Comparison of ENCODE assay signal across 20 cellular contexts in genomic region chr5:101393795-101394450, GRCh38.
"Had no signal": no experiment of that assay in that cellular context is flagged by ENCODE, and none has a peak within 500 bp of the region (broad histone marks: within the 10 kb centered on the region; RNA-seq: fewer than 3 reads in every experiment).

No MANE protein-coding gene starts in this region.

- H3K27me3 Mint-ChIP-seq: activated CD4-positive, alpha-beta memory T cell treated with anti-CD3 and anti-CD28 coated beads for 36 hours; activated CD8-positive, alpha-beta memory T cell treated with anti-CD3 and anti-CD28 coated beads, Interleukin-2, amount 10 ng/mL, durations not matched to agents 7 days and 5 days had no signal

- H3K36me3 Mint-ChIP-seq: activated CD4-positive, alpha-beta memory T cell treated with anti-CD3 and anti-CD28 coated beads for 36 hours; activated CD8-positive, alpha-beta memory T cell treated with anti-CD3 and anti-CD28 coated beads, Interleukin-2, amount 10 ng/mL, durations not matched to agents 7 days and 5 days; naive thymus-derived CD4-positive, alpha-beta T cell had no signal

- H3K4me1 Mint-ChIP-seq: activated CD4-positive, alpha-beta T cell treated with anti-CD3 and anti-CD28 coated beads for 36 hours; activated CD8-positive, alpha-beta memory T cell treated with anti-CD3 and anti-CD28 coated beads, Interleukin-2, amount 10 ng/mL, durations not matched to agents 7 days and 5 days; naive thymus-derived CD4-positive, alpha-beta T cell had no signal

- H3K4me3 Mint-ChIP-seq: activated CD4-positive, alpha-beta memory T cell treated with anti-CD3 and anti-CD28 coated beads for 36 hours; activated CD4-positive, alpha-beta T cell treated with anti-CD3 and anti-CD28 coated beads for 36 hours; activated CD8-positive, alpha-beta memory T cell treated with anti-CD3 and anti-CD28 coated beads, Interleukin-2, amount 10 ng/mL, durations not matched to agents 7 days and 5 days; naive thymus-derived CD4-positive, alpha-beta T cell; T-helper 17 cell had no signal

- H3K27ac Mint-ChIP-seq: activated CD4-positive, alpha-beta memory T cell treated with anti-CD3 and anti-CD28 coated beads for 36 hours; activated CD4-positive, alpha-beta T cell treated with anti-CD3 and anti-CD28 coated beads for 36 hours; activated CD8-positive, alpha-beta memory T cell treated with anti-CD3 and anti-CD28 coated beads, Interleukin-2, amount 10 ng/mL, durations not matched to agents 7 days and 5 days; activated T-helper 2 cell treated with anti-CD3 and anti-CD28 coated beads, Interferon-gamma antibody, Interleukin-2, Interleukin-4, amounts not matched to agents 10 μg/mL and 5 μg/mL and 100 μg/mL, durations not matched to agents 14 hours and 24 hours and 36 hours; naive thymus-derived CD4-positive, alpha-beta T cell; T-helper 17 cell had no signal

- H3K9me3 Mint-ChIP-seq: activated CD4-positive, alpha-beta memory T cell treated with anti-CD3 and anti-CD28 coated beads for 36 hours; activated T-helper 2 cell treated with anti-CD3 and anti-CD28 coated beads, Interferon-gamma antibody, Interleukin-2, Interleukin-4, amounts not matched to agents 10 μg/mL and 5 μg/mL and 100 μg/mL, durations not matched to agents 14 hours and 24 hours and 36 hours; naive thymus-derived CD4-positive, alpha-beta T cell had no signal

- H3K27me3 ChIP-seq: colonic mucosa, esophagus squamous epithelium, transverse colon had no signal

- DNase-seq: activated CD4-positive, alpha-beta memory T cell treated with anti-CD3 and anti-CD28 coated beads for 36 hours; activated CD4-positive, alpha-beta T cell treated with anti-CD3 and anti-CD28 coated beads for 36 hours; activated CD8-positive, alpha-beta memory T cell treated with anti-CD3 and anti-CD28 coated beads, Interleukin-2, amount 10 ng/mL, durations not matched to agents 7 days and 5 days; activated naive CD4-positive, alpha-beta T cell treated with anti-CD3 and anti-CD28 coated beads, Interleukin-2, amount 50 U/mL, for 16 hours; activated T-cell treated with anti-CD3 and anti-CD28 coated beads, Interleukin-2, amount 50 U/mL, for 1 hour; caudate nucleus; colonic mucosa; esophagus squamous epithelium; islet precursor cell; naive thymus-derived CD4-positive, alpha-beta T cell; posterior cingulate gyrus; retina; small intestine; stimulated activated CD4-positive, alpha-beta T cell treated with anti-CD3 and anti-CD28 coated beads, Interleukin-4, amount 100 ng/mL, for 4 hours; stimulated activated CD8-positive, alpha-beta memory T cell treated with anti-CD3 and anti-CD28 coated beads, Interleukin-4, amount 100 ng/mL, for 48 hours; stimulated activated naive CD4-positive, alpha-beta T cell treated with Interleukin-2 at 50 U/mL for 16 hours; T-helper 17 cell; transverse colon had no signal

- H3K36me3 ChIP-seq: colonic mucosa, esophagus squamous epithelium, transverse colon had no signal

- H3K4me1 ChIP-seq: colonic mucosa, esophagus squamous epithelium, transverse colon had no signal

- H3K27ac ChIP-seq: colonic mucosa, esophagus squamous epithelium, transverse colon had no signal

- H3K4me3 ChIP-seq: colonic mucosa, esophagus squamous epithelium, transverse colon had no signal

- ATAC-seq: activated CD4-positive, alpha-beta T cell treated with anti-CD3 and anti-CD28 coated beads for 36 hours; activated CD8-positive, alpha-beta memory T cell treated with anti-CD3 and anti-CD28 coated beads, Interleukin-2, amount 10 ng/mL, durations not matched to agents 7 days and 5 days; left lobe of liver; naive thymus-derived CD4-positive, alpha-beta T cell; T-helper 17 cell had no signal

- H3K9me3 ChIP-seq: colonic mucosa, esophagus squamous epithelium, transverse colon had no signal
